In genomic region chr9:6428940-6429889, GRCh38 we compare ENCODE assay signal across 10 cellular contexts. TPM values are rescaled to one million over a fixed set of nuclear protein-coding genes. Genes with fewer than 3 reads are reported as not detected.
A peak's percentile ranks its signal among the peaks of the same experiment; 100 is the strongest.
DNase-seq lines count a peak whose midpoint lies in the region; ATAC-seq, FAIRE-seq and TF ChIP-seq lines count a peak whose summit lies in the region.
"Had no signal": no experiment of that assay in that cellular context is flagged by ENCODE, and none has a peak within 500 bp of the region (broad histone marks: within the 10 kb centered on the region; RNA-seq: fewer than 3 reads in every experiment).

No MANE protein-coding gene starts in this region.

- H3F3A ChIP-seq in smooth muscle cell (ENCODE audit: low read depth), result no peaks in the 10 kb centered on the region

- peak; percentile 92 for ATAC-seq in GM18520 (IDR thresholded peaks at IDR 0.05; ENCODE audit: unreplicated experiment)
- ATAC-seq in GM21737 (IDR thresholded peaks at IDR 0.05; ENCODE audit: unreplicated experiment), result peak; percentile 90
- ATAC-seq in lower lobe of right lung, result peak; percentile 31 to 61
- ATAC-seq in psoas muscle, result no peak
- ATAC-seq: HCT116 had no signal

- peaks cover 10% of the 10 kb centered on the region for H3K4me1 ChIP-seq in lower lobe of right lung
- no peaks in the 10 kb centered on the region for H3K4me1 ChIP-seq in smooth muscle cell (ENCODE audit: low read depth)
- peaks cover 24% of the 10 kb centered on the region for H3K4me1 ChIP-seq in psoas muscle

- no peak overlapping the region for H2AFZ ChIP-seq in smooth muscle cell (ENCODE audit: low read depth)

- H3K4me3 ChIP-seq in lower lobe of right lung, result no peak overlapping the region
- no peak overlapping the region for H3K4me3 ChIP-seq in smooth muscle cell
- no peak overlapping the region for H3K4me3 ChIP-seq in psoas muscle
- H3K4me3 ChIP-seq: esophagus squamous epithelium had no signal

- H3K27ac ChIP-seq in lower lobe of right lung (no peak overlapping the region), smooth muscle cell (ENCODE audit: low read depth) (no peak overlapping the region), psoas muscle (no peak overlapping the region)
- H3K27ac ChIP-seq: esophagus squamous epithelium had no signal

- intact Hi-C loops in lower lobe of right lung (cut with DNase I) (no loop called here), psoas muscle (cut with DNase I) (no loop called here)

- TF ChIP-seq CTCF in lower lobe of right lung (IDR thresholded peaks at IDR 0.05) (no peak), smooth muscle cell (IDR thresholded peaks at IDR 0.05; ENCODE audit: borderline replicate concordance, insufficient read depth, poor library complexity, severe bottlenecking) (no peak), psoas muscle (IDR thresholded peaks at IDR 0.05) (no peak)

- H4K20me1 ChIP-seq in smooth muscle cell (ENCODE audit: low read depth), result peaks cover 100% of the 10 kb centered on the region

- H3K4me2 ChIP-seq in smooth muscle cell, result no peak overlapping the region

- no peak for FAIRE-seq in urothelium cell line (lab: Jason Lieb, UNC)

- H3K36me3 ChIP-seq in lower lobe of right lung, result peaks cover 11% of the 10 kb centered on the region
- no peaks in the 10 kb centered on the region for H3K36me3 ChIP-seq in smooth muscle cell (ENCODE audit: low read depth)
- H3K36me3 ChIP-seq in psoas muscle (ENCODE audit: insufficient read depth in 1 of 2, low read depth in 1 of 2), result peaks cover 0 to under 1% of the 10 kb centered on the region in 2 donors

- no peak overlapping the region for H3K9ac ChIP-seq in smooth muscle cell (ENCODE audit: low read depth)

- H3K9me3 ChIP-seq in lower lobe of right lung, result no peaks in the 10 kb centered on the region
- H3K9me3 ChIP-seq in smooth muscle cell (replicated peaks; ENCODE audit: low read depth), result no peaks in the 10 kb centered on the region
- no peaks in the 10 kb centered on the region for H3K9me3 ChIP-seq in psoas muscle
- H3K9me3 ChIP-seq: esophagus squamous epithelium had no signal

- 89% methylated on average over 11 of the region's 11 CpGs for WGBS in smooth muscle cell (ENCODE audit: low lambda C conversion rate)
- WGBS in psoas muscle, 3 donors, result 90 to 94% (median 92%) methylated on average over 11 of the region's 11 CpGs

- peaks cover 95% of the 10 kb centered on the region for H3K79me2 ChIP-seq in smooth muscle cell (ENCODE audit: low read depth)

- in situ Hi-C loops in KBM-7 (cut with MboI; ENCODE audit: low pct_unique_long_range_greater_than_20kb, low sequenced_read_pairs), result no loop called here

- H3K27me3 ChIP-seq in lower lobe of right lung (ENCODE audit: low read depth), result no peaks in the 10 kb centered on the region
- no peaks in the 10 kb centered on the region for H3K27me3 ChIP-seq in smooth muscle cell (ENCODE audit: low read depth)
- H3K27me3 ChIP-seq in psoas muscle (ENCODE audit: insufficient read depth in 3 of 3, low read length in 2 of 3), result no peaks in the 10 kb centered on the region
- H3K27me3 ChIP-seq: esophagus squamous epithelium had no signal

- peak; percentile 38 for DNase-seq in KBM-7
- DNase-seq in lower lobe of right lung, result no peak
- no peak for DNase-seq in smooth muscle cell (lab: John Stamatoyannopoulos, UW; ENCODE audit: unreplicated experiment)
- DNase-seq in urothelium cell line (ENCODE audit: low spot score), result no peak
- no peak for DNase-seq in psoas muscle
- DNase-seq in putamen (ENCODE audit: low spot score), result no peak
- DNase-seq: esophagus squamous epithelium had no signal

RNA-seq across cellular contexts. Expression of gene UHRF2, which starts 16.2 kb away (rescaled TPM):
- total RNA-seq in lower lobe of right lung (43.8 TPM), smooth muscle cell (54.5 and 54.7 TPM in 2 replicates), psoas muscle (10 to 100 TPM; 12.5 to 18.2 (median 15.2) TPM)
- polyA plus RNA-seq in smooth muscle cell (15.6 and 20.0 TPM in 2 replicates), psoas muscle (10 to 100 TPM; 11.2 to 13.3 (median 12.7) TPM)

Comparison
In these comparisons a context has a peak if more than half of its experiments do, and no peak if none do; other contexts are left out.
1. ATAC-seq: peak in GM18520 (single experiment), GM21737 (single experiment) and lower lobe of right lung (2 of 2); none in psoas muscle (0 of 4).